Comparison of ENCODE assay signal across 8 cellular contexts in genomic region chr9:112174965-112175795, GRCh38. TPM values are rescaled to one million over a fixed set of nuclear protein-coding genes. Genes with fewer than 3 reads are reported as not detected.
DNase-seq lines count a peak whose midpoint lies in the region; ATAC-seq and TF ChIP-seq lines count a peak whose summit lies in the region.

Gene SUSD1, minus strand, starts transcription at chr9:112175297. Its CDS starts 62 bp downstream, at chr9:112175235.

- peak within 1 kb of the TSS; percentile 77 for H3K27ac ChIP-seq in colonic mucosa
- H3K27ac ChIP-seq in right lobe of liver, result peak within 1 kb of the TSS in 1 of 3 donors; percentile 60

- DNase-seq in ELF-1 (ENCODE audit: low read depth, low spot score) (peak; percentile 22), colonic mucosa (peak; percentile 56), right lobe of liver (peak; percentile 51 to 66 (median 54)), medulla oblongata (ENCODE audit: extremely low spot score) (no peak)
- peak; percentile 36 to 49 for DNase-seq in stimulated activated naive CD8-positive, alpha-beta T cell treated with anti-CD3 and anti-CD28 coated beads, Interleukin-15, amount 100 ng/mL, for 72 hours

- intact Hi-C loops in T-helper 2 cell treated with Interferon-gamma antibody and Interleukin-4, amounts not matched to agents 100 ng/mL and 5 ng/mL, for 36 hours (cut with micrococcal nuclease), result loop anchor here (1.0 to 10.0 kb wide), 4 partner anchors 158 to 580 kb away; partner anchors contain the start of genes INIP, PTBP3, SNX30 and UGCG
- intact Hi-C loops in colonic mucosa (cut with DNase I) (loop anchor here (10.0 kb wide), 1 partner anchor 160 kb away; the partner anchor contains the start of gene PTBP3), right lobe of liver (cut with DNase I) (no loop called here)

- H3K9me3 ChIP-seq in colonic mucosa, result no peaks in the 10 kb centered on the region
- H3K9me3 ChIP-seq in right lobe of liver, result no peaks in the 10 kb centered on the region

- WGBS in right lobe of liver (ENCODE audit: insufficient coverage, low coverage, low lambda C conversion rate, missing lambda C conversion rate), result 6% methylated on average over 21 of the region's 88 CpGs

- H3K4me1 ChIP-seq in colonic mucosa (peaks cover 14% of the 10 kb centered on the region), right lobe of liver (peaks cover 0 to 7% (median 0%) of the 10 kb centered on the region in 4 donors)

- H3K4me3 ChIP-seq in colonic mucosa (peak within 1 kb of the TSS; percentile 44), right lobe of liver (peak within 1 kb of the TSS; percentile 39 to 65 (median 50))

- H3K4me3 Mint-ChIP-seq in stimulated activated naive CD8-positive, alpha-beta T cell treated with anti-CD3 and anti-CD28 coated beads, Interleukin-15, amount 100 ng/mL, for 72 hours, result peak within 1 kb of the TSS; percentile 91 to 92

- H3K9me3 Mint-ChIP-seq in stimulated activated naive CD8-positive, alpha-beta T cell treated with anti-CD3 and anti-CD28 coated beads, Interleukin-15, amount 100 ng/mL, for 72 hours, result no peaks in the 10 kb centered on the region

- TF ChIP-seq CTCF in colonic mucosa (IDR thresholded peaks at IDR 0.05), result no peak
- no peak for TF ChIP-seq CTCF in right lobe of liver (IDR thresholded peaks at IDR 0.05)

- peak; percentile 26 for TF ChIP-seq POLR2A in right lobe of liver (IDR thresholded peaks at IDR 0.05)

- H3K27me3 Mint-ChIP-seq in stimulated activated naive CD8-positive, alpha-beta T cell treated with anti-CD3 and anti-CD28 coated beads, Interleukin-15, amount 100 ng/mL, for 72 hours, result peaks cover 32% of the 10 kb centered on the region

- peak within 1 kb of the TSS; percentile 76 to 92 for H3K27ac Mint-ChIP-seq in stimulated activated naive CD8-positive, alpha-beta T cell treated with anti-CD3 and anti-CD28 coated beads, Interleukin-15, amount 100 ng/mL, for 72 hours

- H3K36me3 ChIP-seq in colonic mucosa (no peaks in the 10 kb centered on the region), right lobe of liver (no peaks in the 10 kb centered on the region)

- H3K4me1 Mint-ChIP-seq in stimulated activated naive CD8-positive, alpha-beta T cell treated with anti-CD3 and anti-CD28 coated beads, Interleukin-15, amount 100 ng/mL, for 72 hours, result peaks cover 42% of the 10 kb centered on the region

- ATAC-seq in GM19455 (IDR thresholded peaks at IDR 0.05; ENCODE audit: unreplicated experiment), result peak; percentile 59
- peak; percentile 26 for ATAC-seq in HG03469 (IDR thresholded peaks at IDR 0.05; ENCODE audit: unreplicated experiment)
- peak; percentile 61 to 68 (median 62) for ATAC-seq in right lobe of liver
- peak; percentile 73 for ATAC-seq in stimulated activated naive CD8-positive, alpha-beta T cell treated with anti-CD3 and anti-CD28 coated beads, Interleukin-15, amount 100 ng/mL, for 72 hours

- H3K27me3 ChIP-seq in colonic mucosa (no peaks in the 10 kb centered on the region), right lobe of liver (no peaks in the 10 kb centered on the region)

- peak within 1 kb of the TSS; percentile 79 to 87 for H3K9ac ChIP-seq in colonic mucosa (ENCODE audit: low read depth in 2 of 2, low read length in 2 of 2)

RNA-seq across cellular contexts. Expression of gene SUSD1, which starts in this region (rescaled TPM):
- 27.7 and 29.8 TPM in 2 replicates for total RNA-seq in T-helper 2 cell treated with Interferon-gamma antibody and Interleukin-4, amounts not matched to agents 100 ng/mL and 5 ng/mL, for 36 hours
- 10 to 100 TPM; 23.3 to 25.1 TPM for total RNA-seq in colonic mucosa
- 1 to 10 TPM; 2.7 to 7.2 (median 3.9) TPM for total RNA-seq in right lobe of liver

Comparison
In these comparisons a context has a peak if more than half of its experiments do, and no peak if none do; other contexts are left out.
1. intact Hi-C loops: an anchor here in T-helper 2 cell treated with Interferon-gamma antibody and Interleukin-4, amounts not matched to agents 100 ng/mL and 5 ng/mL, for 36 hours (1.0 to 10.0 kb wide) and colonic mucosa (10.0 kb wide); none called in right lobe of liver.